ENCODE assay signal across 29 cellular contexts in the genomic region with DNA sequence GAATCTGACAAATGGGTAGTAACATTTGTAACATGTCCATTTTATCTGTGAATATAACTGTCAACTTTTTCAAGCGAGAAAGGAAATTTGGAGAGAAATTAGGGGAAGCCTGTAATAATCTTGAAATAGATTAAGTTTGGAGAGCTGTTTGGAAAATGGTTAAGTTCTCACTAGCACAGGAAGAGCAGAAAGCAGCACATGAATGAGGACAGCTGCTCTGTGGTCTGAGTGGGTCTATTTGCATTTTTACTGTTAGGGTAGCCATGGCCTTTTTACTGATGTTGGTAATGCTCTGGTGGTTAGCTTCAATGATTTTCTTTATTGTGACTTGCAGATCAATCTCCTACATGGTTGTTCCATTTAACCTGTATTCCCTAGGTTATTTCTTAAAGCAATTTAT.
"Had no signal": no experiment of that assay in that cellular context is flagged by ENCODE, and none has a peak within 500 bp of the region (broad histone marks: within the 10 kb centered on the region; RNA-seq: fewer than 3 reads in every experiment).

No MANE protein-coding gene starts in this region.

- FAIRE-seq: endometrium had no signal

- H3K4me1 Mint-ChIP-seq: immature natural killer cell; naive thymus-derived CD4-positive, alpha-beta T cell; stimulated activated effector memory CD8-positive, alpha-beta T cell treated with anti-CD3 and anti-CD28 coated beads, Interleukin-12 subunit alpha, Interleukin-12 subunit beta, amount 100 ng/mL, for 72 hours had no signal

- H3K36me3 ChIP-seq: esophagus squamous epithelium, heart right ventricle, prostate gland, right atrium auricular region, stomach, thyroid gland, vagina had no signal

- DNase-seq: dermis blood vessel endothelial cell; effector memory CD8-positive, alpha-beta T cell; erythroblast; esophagus squamous epithelium; foreskin melanocyte; glutamatergic neuron; heart right ventricle; hippocampal formation; immature natural killer cell; islet precursor cell; mesenchymal stem cell; mucosa of descending colon; naive thymus-derived CD4-positive, alpha-beta T cell; nucleus accumbens; stimulated activated CD4-positive, alpha-beta T cell treated with anti-CD3 and anti-CD28 coated beads, Interleukin-2, amount 100 ng/mL, for 24 hours; stimulated activated CD4-positive, alpha-beta T cell treated with anti-CD3 and anti-CD28 coated beads, Interleukin-4, amount 100 ng/mL, for 24 hours; stimulated activated naive CD4-positive, alpha-beta T cell treated with Interleukin-2 at 50 U/mL for 16 hours; stomach; thyroid gland; trophoblast cell had no signal

- H3K4me3 ChIP-seq: coronary artery, esophagus squamous epithelium, heart right ventricle, mucosa of descending colon, prostate gland, right atrium auricular region, stomach, thyroid gland, vagina had no signal

- H3K27ac ChIP-seq: coronary artery, esophagus squamous epithelium, prostate gland, stomach, thyroid gland, vagina had no signal

- H3K27me3 Mint-ChIP-seq: effector memory CD8-positive, alpha-beta T cell had no signal

- H3K27ac Mint-ChIP-seq: effector memory CD8-positive, alpha-beta T cell; immature natural killer cell; mesothelial cell of epicardium; naive thymus-derived CD4-positive, alpha-beta T cell; nephron; stimulated activated effector memory CD8-positive, alpha-beta T cell treated with anti-CD3 and anti-CD28 coated beads, Interleukin-12 subunit alpha, Interleukin-12 subunit beta, amount 100 ng/mL, for 72 hours had no signal

- H3K4me1 ChIP-seq: prostate gland, thyroid gland, vagina had no signal

- H3K9me3 Mint-ChIP-seq: effector memory CD8-positive, alpha-beta T cell; stimulated activated effector memory CD8-positive, alpha-beta T cell treated with anti-CD3 and anti-CD28 coated beads, Interleukin-12 subunit alpha, Interleukin-12 subunit beta, amount 100 ng/mL, for 72 hours had no signal

- H3K36me3 Mint-ChIP-seq: immature natural killer cell; mesothelial cell of epicardium; naive thymus-derived CD4-positive, alpha-beta T cell; stimulated activated effector memory CD8-positive, alpha-beta T cell treated with anti-CD3 and anti-CD28 coated beads, Interleukin-12 subunit alpha, Interleukin-12 subunit beta, amount 100 ng/mL, for 72 hours had no signal

- H3K9me3 ChIP-seq: esophagus squamous epithelium, mucosa of descending colon, prostate gland, right atrium auricular region, thyroid gland, vagina had no signal

- ATAC-seq: effector memory CD8-positive, alpha-beta T cell; mucosa of descending colon; naive thymus-derived CD4-positive, alpha-beta T cell; sciatic nerve; stimulated activated effector memory CD8-positive, alpha-beta T cell treated with anti-CD3 and anti-CD28 coated beads, Interleukin-12 subunit alpha, Interleukin-12 subunit beta, amount 100 ng/mL, for 72 hours had no signal

- H3K27me3 ChIP-seq: esophagus squamous epithelium, heart right ventricle, right atrium auricular region, stomach, thyroid gland, vagina had no signal

- H3K4me3 Mint-ChIP-seq: effector memory CD8-positive, alpha-beta T cell; immature natural killer cell; mesothelial cell of epicardium; naive thymus-derived CD4-positive, alpha-beta T cell; nephron; stimulated activated effector memory CD8-positive, alpha-beta T cell treated with anti-CD3 and anti-CD28 coated beads, Interleukin-12 subunit alpha, Interleukin-12 subunit beta, amount 100 ng/mL, for 72 hours had no signal
